ENCODE assay signal across 8 cellular contexts in the genomic region with DNA sequence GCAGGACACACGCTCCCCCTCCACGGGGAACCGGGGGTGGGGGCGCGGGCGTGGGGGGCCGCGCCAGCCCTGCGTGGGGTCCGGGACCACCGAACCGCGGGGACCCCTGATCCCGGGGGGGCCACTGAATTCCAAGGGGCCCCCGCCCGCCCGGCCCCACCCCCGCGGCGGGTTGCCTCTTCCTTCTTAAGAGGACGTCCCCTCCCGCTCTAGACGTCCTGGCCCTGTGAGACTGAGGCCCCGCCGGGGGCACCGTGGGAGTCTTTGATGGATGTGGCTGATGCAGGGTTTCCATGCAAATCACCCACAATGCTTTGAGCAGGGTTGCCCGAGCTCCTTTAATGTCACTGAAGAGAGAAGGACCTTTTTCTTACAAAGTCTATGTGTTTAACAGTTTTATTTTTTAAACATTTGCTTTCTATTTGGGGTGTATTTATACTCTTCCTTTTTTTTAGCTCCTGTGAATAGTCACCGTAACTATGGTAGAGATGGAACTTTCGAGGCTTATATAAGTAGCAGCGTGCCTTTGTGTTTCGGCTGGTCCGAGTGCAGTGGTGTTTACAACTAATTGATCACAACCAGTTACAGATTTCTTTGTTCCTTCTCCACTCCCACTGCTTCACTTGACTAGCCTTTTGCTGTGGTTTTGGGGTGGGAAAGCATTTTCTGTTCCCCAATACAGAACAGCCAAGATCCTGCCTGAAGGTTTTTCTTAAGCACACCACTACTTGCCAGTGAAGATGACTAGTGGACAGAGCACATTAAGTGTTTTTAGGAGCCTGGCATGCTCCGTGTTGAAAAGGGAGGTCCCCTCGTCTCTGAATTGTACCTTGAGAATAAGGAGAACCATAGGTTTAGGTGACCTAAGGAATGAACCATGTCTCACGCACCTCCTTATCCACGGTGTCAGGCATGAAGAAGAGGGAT. TPM values are rescaled to one million over a fixed set of nuclear protein-coding genes. Genes with fewer than 3 reads are reported as not detected.
DNase-seq lines count a peak whose midpoint lies in the region; ATAC-seq and TF ChIP-seq lines count a peak whose summit lies in the region.

No MANE protein-coding gene starts in this region.

- H3K27me3 ChIP-seq in DND-41 (ENCODE audit: insufficient read depth, low read length, poor library complexity), result peaks cover 19% of the 10 kb centered on the region
- H3K27me3 ChIP-seq in GM23338 (ENCODE audit: insufficient read depth), result peaks cover 6% of the 10 kb centered on the region; the same call in 1 of the 2 replicates
- H3K27me3 ChIP-seq in RWPE2 (ENCODE audit: insufficient read depth, poor library complexity, severe bottlenecking), result no peaks in the 10 kb centered on the region
- no peaks in the 10 kb centered on the region for H3K27me3 ChIP-seq in neuron (ENCODE audit: insufficient read depth, low read length)
- H3K27me3 ChIP-seq in subcutaneous abdominal adipose tissue (ENCODE audit: control insufficient read depth in 5 of 5, insufficient read depth in 4 of 5, low read length in 5 of 5), result peaks cover 0 to 3% (median under 1%) of the 10 kb centered on the region in 5 donors

- ATAC-seq in DND-41 (ENCODE audit: insufficient read depth, low read depth) (peak; percentile 75), GM23338 (peak; percentile 64), RWPE2 (ENCODE audit: low read depth) (peak; percentile 55)

- H4K20me1 ChIP-seq in DND-41 (ENCODE audit: insufficient read depth, low read length), result no peaks in the 10 kb centered on the region
- H4K20me1 ChIP-seq in GM23338 (replicated peaks; ENCODE audit: insufficient read depth), result no peaks in the 10 kb centered on the region

- H3K4me1 ChIP-seq in DND-41 (ENCODE audit: insufficient read depth, low read length), result peaks cover 57% of the 10 kb centered on the region
- peaks cover 9% of the 10 kb centered on the region for H3K4me1 ChIP-seq in GM23338 (ENCODE audit: insufficient read depth)
- peaks cover 2% of the 10 kb centered on the region for H3K4me1 ChIP-seq in RWPE2 (ENCODE audit: insufficient read depth, poor library complexity, severe bottlenecking)
- peaks cover 13% of the 10 kb centered on the region for H3K4me1 ChIP-seq in neuron (ENCODE audit: insufficient read depth, low read length)
- peaks cover 7 to 42% (median 31%) of the 10 kb centered on the region in 5 donors for H3K4me1 ChIP-seq in subcutaneous abdominal adipose tissue (ENCODE audit: control insufficient read depth in 5 of 5, insufficient read depth in 5 of 5, low read length in 5 of 5)

- no peak for TF ChIP-seq CTCF in DND-41 (IDR thresholded peaks at IDR 0.05; ENCODE audit: borderline replicate concordance, extremely low read depth, low read length, poor library complexity, severe bottlenecking)
- no peak for TF ChIP-seq CTCF in GM23338 (conservative IDR thresholded peaks at IDR 0.05; ENCODE audit: low read depth in 2 of 2)
- no peak for TF ChIP-seq CTCF in RWPE2 (IDR thresholded peaks at IDR 0.05; ENCODE audit: poor library complexity, severe bottlenecking)
- TF ChIP-seq CTCF in fibroblast of villous mesenchyme (IDR thresholded peaks at IDR 0.05; ENCODE audit: insufficient read depth, low read depth, low read length), result no peak

- H3K27ac Mint-ChIP-seq in GM23338, result peak overlapping the region; percentile 98

- H2AFZ ChIP-seq in DND-41 (ENCODE audit: low read depth, low read length) (peak overlapping the region; percentile 71), GM23338 (peak overlapping the region; percentile 95; the same call in 1 of the 2 replicates), neuron (ENCODE audit: low read depth, low read length) (peak overlapping the region; percentile 98)

- peaks cover 2% of the 10 kb centered on the region; the same call in 1 of the 3 replicates for H3K36me3 Mint-ChIP-seq in GM23338 (ENCODE audit: low read depth)

- peak overlapping the region; percentile 44 for H3K9ac ChIP-seq in DND-41 (ENCODE audit: low read depth, low read length)
- H3K9ac ChIP-seq in subcutaneous abdominal adipose tissue (ENCODE audit: low read length in 5 of 5), result peak overlapping the region; percentile 53 to 80 (median 63)

- peaks cover 3% of the 10 kb centered on the region; the same call in 2 of the 3 replicates for H3K9me3 Mint-ChIP-seq in GM23338

- H3K4me3 ChIP-seq in DND-41 (ENCODE audit: low read depth in 1 of 2, low read length in 2 of 2), result peak overlapping the region; percentile 80 to 84
- peak overlapping the region; percentile 74 for H3K4me3 ChIP-seq in GM23338
- peak overlapping the region; percentile 39 for H3K4me3 ChIP-seq in RWPE2 (ENCODE audit: severe bottlenecking)
- peak overlapping the region; percentile 71 for H3K4me3 ChIP-seq in fibroblast of villous mesenchyme (ENCODE audit: low read depth, low read length)
- peak overlapping the region; percentile 98 for H3K4me3 ChIP-seq in neuron (ENCODE audit: low read length)
- H3K4me3 ChIP-seq in subcutaneous abdominal adipose tissue (ENCODE audit: low read depth in 1 of 5, low read length in 5 of 5), result peak overlapping the region; percentile 67 to 76 (median 69)

- no peaks in the 10 kb centered on the region for H3K9me2 ChIP-seq in GM23338 (ENCODE audit: insufficient read depth)

- peak overlapping the region; percentile 96 for H3K4me3 Mint-ChIP-seq in GM23338

- H3K9me3 ChIP-seq in DND-41 (ENCODE audit: insufficient read depth, low read length, severe bottlenecking), result no peaks in the 10 kb centered on the region
- no peaks in the 10 kb centered on the region for H3K9me3 ChIP-seq in RWPE2 (ENCODE audit: severe bottlenecking)
- no peaks in the 10 kb centered on the region for H3K9me3 ChIP-seq in neuron (ENCODE audit: low read length)
- H3K9me3 ChIP-seq in subcutaneous abdominal adipose tissue (ENCODE audit: control insufficient read depth in 5 of 5, low read length in 5 of 5), result no peaks in the 10 kb centered on the region

- peaks cover 20% of the 10 kb centered on the region for H3K27me3 Mint-ChIP-seq in GM23338 (ENCODE audit: insufficient read depth, low read depth, poor library complexity)

- H3K36me3 ChIP-seq in DND-41 (ENCODE audit: insufficient read depth, low read length), result no peaks in the 10 kb centered on the region
- H3K36me3 ChIP-seq in GM23338 (ENCODE audit: insufficient read depth), result no peaks in the 10 kb centered on the region
- no peaks in the 10 kb centered on the region for H3K36me3 ChIP-seq in RWPE2 (ENCODE audit: low read depth)
- no peaks in the 10 kb centered on the region for H3K36me3 ChIP-seq in neuron (ENCODE audit: insufficient read depth, low read length)
- H3K36me3 ChIP-seq in subcutaneous abdominal adipose tissue (ENCODE audit: control insufficient read depth in 5 of 5, insufficient read depth in 5 of 5, low read length in 5 of 5), result no peaks in the 10 kb centered on the region

- no peaks in the 10 kb centered on the region for H3K79me2 ChIP-seq in DND-41 (ENCODE audit: insufficient read depth, low read length)
- no peaks in the 10 kb centered on the region for H3K79me2 ChIP-seq in GM23338 (replicated peaks; ENCODE audit: insufficient read depth)

- H3K4me2 ChIP-seq in DND-41 (ENCODE audit: insufficient read depth, low read length) (peak overlapping the region; percentile 93), GM23338 (peak overlapping the region; percentile 85)

- H3K4me1 Mint-ChIP-seq in GM23338, result peaks cover 20% of the 10 kb centered on the region

- H3F3A ChIP-seq in GM23338 (replicated peaks; ENCODE audit: low read depth), result peaks cover 10% of the 10 kb centered on the region

- DNase-seq in DND-41 (peak; percentile 88), GM23338 (ENCODE audit: low spot score) (peak; percentile 96), LoVo (ENCODE audit: low spot score) (peak; percentile 82), RWPE2 (ENCODE audit: low spot score) (no peak), fibroblast of villous mesenchyme (ENCODE audit: low read depth) (peak; percentile 71)
- peak; percentile 62 for DNase-seq in activated effector memory CD4-positive, alpha-beta T cell treated with Interleukin-2 at 50 U/mL for 16 hours

- H3K27ac ChIP-seq in DND-41 (ENCODE audit: low read length) (peak overlapping the region; percentile 13), GM23338 (ENCODE audit: low read depth) (no peak overlapping the region), RWPE2 (ENCODE audit: poor library complexity, severe bottlenecking) (no peak overlapping the region), subcutaneous abdominal adipose tissue (ENCODE audit: low read depth, low read length) (no peak overlapping the region)

TF ChIP-seq in GM23338, 12 proteins besides CTCF, POLR2A, EP300 and RAD21 (continues in another document):
- TF ChIP-seq POLR2AphosphoS5 (IDR thresholded peaks at IDR 0.05; ENCODE audit: low read depth) (peak; percentile 30; the same call in 1 of the 2 replicates), CREB1 (CRISPR knock-in tag; IDR thresholded peaks at IDR 0.05; ENCODE audit: low read depth) (peak; percentile 39; the same call in 1 of the 2 replicates)

RNA-seq across cellular contexts. Expression of a gene that starts 44.8 kb away (rescaled TPM):
- 326 and 332 TPM in 2 replicates for total RNA-seq in GM23338 (2014; rRNA removed; shearing (Covaris generic))
- 194 and 196 TPM in 2 replicates for polyA plus RNA-seq in GM23338 (2016; fragmentation: Nextera tagmentation; extraction: Ambion mirVana)
- 233 and 358 TPM in 2 replicates for total RNA-seq in fibroblast of villous mesenchyme

Comparison
In these comparisons a context has a peak if more than half of its experiments do, and no peak if none do; other contexts are left out.
1. H3K4me3 ChIP-seq: peak in every context shown above with its lines; median percentile 98 in neuron; 82 in DND-41; 74 in GM23338; 71 in fibroblast of villous mesenchyme; 69 in subcutaneous abdominal adipose tissue; 39 in RWPE2.